ENCODE assay signal across 8 cellular contexts in genomic region chr11:78139422-78140391, GRCh38. TPM values are rescaled to one million over a fixed set of nuclear protein-coding genes. Genes with fewer than 3 reads are reported as not detected.
A peak's percentile ranks its signal among the peaks of the same experiment; 100 is the strongest.
DNase-seq lines count a peak whose midpoint lies in the region; ATAC-seq and TF ChIP-seq lines count a peak whose summit lies in the region.

ALG8 (minus strand) TSS chr11:78139626; CDS start chr11:78139588, 38 bp downstream.

- peak; percentile 47 for TF ChIP-seq POLR2A in ovary (IDR thresholded peaks at IDR 0.05)
- TF ChIP-seq POLR2A in thyroid gland (IDR thresholded peaks at IDR 0.05), result peak in 1 of 2 donors; percentile 73

- H3K9me3 Mint-ChIP-seq in activated naive CD8-positive, alpha-beta T cell treated with anti-CD3 and anti-CD28 coated beads for 36 hours, result no peaks in the 10 kb centered on the region
- H3K9me3 Mint-ChIP-seq in glutamatergic neuron (ENCODE audit: unreplicated experiment), result peaks cover 3% of the 10 kb centered on the region

- CTCF ChIA-PET in GM10248 (lab: Yijun Ruan, JAX), result interaction anchor here (0.9 to 2.8 kb wide), 5 partner anchors 10 to 425 kb away, joined by 3 to 10 read pairs (median 4); no protein-coding TSS in a partner anchor

- H3K4me3 ChIP-seq in ovary, result peak within 1 kb of the TSS; percentile 64
- H3K4me3 ChIP-seq in thyroid gland (replicated peaks in 1 of 3), result peak within 1 kb of the TSS; percentile 33 to 72 (median 55)

- no peak within 1 kb of the TSS for H3K27ac ChIP-seq in ovary
- H3K27ac ChIP-seq in thyroid gland, result peak within 1 kb of the TSS in 2 of 3 donors; percentile 2 to 58

- no peaks in the 10 kb centered on the region for H3K36me3 ChIP-seq in ovary
- no peaks in the 10 kb centered on the region for H3K36me3 ChIP-seq in thyroid gland

- WGBS in ovary, 3 donors, result 1 to 2% (median 2%) methylated on average over 51 to 52 of the region's 52 CpGs
- WGBS in thyroid gland, 2 donors, result 2 to 3% methylated on average over 45 to 47 of the region's 52 CpGs

- H3K4me3 Mint-ChIP-seq in activated naive CD8-positive, alpha-beta T cell treated with anti-CD3 and anti-CD28 coated beads for 36 hours, result peak within 1 kb of the TSS; percentile 91
- peak within 1 kb of the TSS; percentile 94 for H3K4me3 Mint-ChIP-seq in glutamatergic neuron (ENCODE audit: unreplicated experiment)

- H3K4me1 Mint-ChIP-seq in activated naive CD8-positive, alpha-beta T cell treated with anti-CD3 and anti-CD28 coated beads for 36 hours, result peaks cover 35% of the 10 kb centered on the region
- H3K4me1 Mint-ChIP-seq in glutamatergic neuron (ENCODE audit: low read depth, unreplicated experiment), result peaks cover 8% of the 10 kb centered on the region

- H3K27ac Mint-ChIP-seq in activated naive CD8-positive, alpha-beta T cell treated with anti-CD3 and anti-CD28 coated beads for 36 hours, result peak within 1 kb of the TSS; percentile 95
- H3K27ac Mint-ChIP-seq in glutamatergic neuron (ENCODE audit: unreplicated experiment), result peak within 1 kb of the TSS; percentile 48

- peaks cover 40% of the 10 kb centered on the region for H3K36me3 Mint-ChIP-seq in activated naive CD8-positive, alpha-beta T cell treated with anti-CD3 and anti-CD28 coated beads for 36 hours
- H3K36me3 Mint-ChIP-seq in glutamatergic neuron (ENCODE audit: unreplicated experiment), result no peaks in the 10 kb centered on the region

- TF ChIP-seq EP300 in ovary (IDR thresholded peaks at IDR 0.05), result no peak

- TF ChIP-seq CTCF in GM10248 (IDR thresholded peaks at IDR 0.05; ENCODE audit: control extremely low read depth, extremely low read depth, low read depth, missing control alignments) (no peak), glutamatergic neuron (IDR thresholded peaks at IDR 0.05; ENCODE audit: partially characterized antibody, unreplicated experiment) (no peak), ovary (IDR thresholded peaks at IDR 0.05) (no peak), thyroid gland (IDR thresholded peaks at IDR 0.05) (no peak)

- H3K4me1 ChIP-seq in ovary (ENCODE audit: insufficient read depth) (peaks cover 5% of the 10 kb centered on the region), thyroid gland (peaks cover 3 to 13% of the 10 kb centered on the region in 2 donors)

- H3K27me3 Mint-ChIP-seq in activated naive CD8-positive, alpha-beta T cell treated with anti-CD3 and anti-CD28 coated beads for 36 hours, result no peaks in the 10 kb centered on the region
- peaks cover 5% of the 10 kb centered on the region for H3K27me3 Mint-ChIP-seq in glutamatergic neuron (ENCODE audit: unreplicated experiment)

- intact Hi-C loops in ovary (cut with DNase I) (loop anchor here in 1 of 4 donors (10.0 kb wide), 1 partner anchor 285 kb away; no protein-coding TSS in a partner anchor), thyroid gland (cut with DNase I) (no loop called here)

- H3K9me3 ChIP-seq in ovary (no peaks in the 10 kb centered on the region), thyroid gland (no peaks in the 10 kb centered on the region)

- no peaks in the 10 kb centered on the region for H3K27me3 ChIP-seq in ovary
- no peaks in the 10 kb centered on the region for H3K27me3 ChIP-seq in thyroid gland

- DNase-seq in GM10248 (ENCODE audit: extremely low spot score) (peak; percentile 98), NCI-H1105 (lab: John Stamatoyannopoulos, UW) (peak; percentile 97), SKM-1 treated with dmso at 0.1 percent for 144 hours (lab: John Stamatoyannopoulos, UW; ENCODE audit: unreplicated experiment) (peak; percentile 85), glutamatergic neuron (peak; percentile 98), ovary (peak; percentile 93 to 98 (median 96)), thyroid gland (peak; percentile 94 to 96)
- DNase-seq in activated naive CD8-positive, alpha-beta T cell treated with anti-CD3 and anti-CD28 coated beads for 36 hours, result peak; percentile 97

- POLR2A ChIA-PET in GM10248 (lab: Yijun Ruan, JAX), result interaction anchor here (1.1 kb wide), 1 partner anchor 16 kb away, joined by 4 read pairs; no protein-coding TSS in a partner anchor

- peak; percentile 88 for ATAC-seq in HG02623 (IDR thresholded peaks at IDR 0.05; ENCODE audit: unreplicated experiment)

RNA-seq across cellular contexts. Expression of gene ALG8, which starts in this region (rescaled TPM):
- total RNA-seq in activated naive CD8-positive, alpha-beta T cell treated with anti-CD3 and anti-CD28 coated beads for 36 hours, result 10 to 100 TPM; 40.2 to 48.8 TPM
- total RNA-seq in glutamatergic neuron (ENCODE audit: unreplicated experiment), result 30.3 TPM
- 10 to 100 TPM; 22.6 to 40.7 (median 28.5) TPM for total RNA-seq in ovary
- 10 to 100 TPM; 20.1 to 57.8 TPM for polyA plus RNA-seq in ovary
- total RNA-seq in thyroid gland, result 10 to 100 TPM; 49.6 to 86.7 (median 52.5) TPM

Comparison
In these comparisons a context has a peak if more than half of its experiments do, and no peak if none do; other contexts are left out.
1. H3K27ac ChIP-seq: peak in thyroid gland (2 of 3); none in ovary (0 of 2).
2. Peak in every context shown above with its lines, with median percentiles within 50 percentile points of each other: DNase-seq.